Comparison of ENCODE assay signal across 20 cellular contexts in genomic region chr4:98784947-98785693, GRCh38.
DNase-seq lines count a peak whose midpoint lies in the region; ATAC-seq, FAIRE-seq and TF ChIP-seq lines count a peak whose summit lies in the region.
"Had no signal": no experiment of that assay in that cellular context is flagged by ENCODE, and none has a peak within 500 bp of the region (broad histone marks: within the 10 kb centered on the region; RNA-seq: fewer than 3 reads in every experiment).

No MANE protein-coding gene starts in this region.

- no peak overlapping the region for H3K4me3 ChIP-seq in colonic mucosa
- no peak overlapping the region for H3K4me3 ChIP-seq in mucosa of descending colon
- no peak overlapping the region for H3K4me3 ChIP-seq in small intestine (ENCODE audit: low read depth in 1 of 2, low read length in 2 of 2)
- H3K4me3 ChIP-seq in right cardiac atrium (ENCODE audit: low read length) = no peak overlapping the region
- H3K4me3 ChIP-seq: A549, GM12878 had no signal

- 32 to 73% (median 60%) methylated on average over 4 of the region's 4 CpGs for WGBS in small intestine, 3 donors
- 95% methylated on average over 4 of the region's 4 CpGs for WGBS in right cardiac atrium

- H3K36me3 ChIP-seq in colonic mucosa = no peaks in the 10 kb centered on the region
- H3K36me3 ChIP-seq in mucosa of descending colon (ENCODE audit: low read depth) = no peaks in the 10 kb centered on the region
- no peaks in the 10 kb centered on the region for H3K36me3 ChIP-seq in small intestine (ENCODE audit: control insufficient read depth in 2 of 2, insufficient read depth in 2 of 2, low read length in 2 of 2)

- DNase-seq in HuH-7 (ENCODE audit: low spot score) (peak; percentile 10), colonic mucosa (no peak), mucosa of descending colon (no peak), small intestine (peak; percentile 87), Calu3 (no peak), UCSD-AML1 (lab: John Stamatoyannopoulos, UW; ENCODE audit: unreplicated experiment) (no peak), right cardiac atrium (no peak), RWPE1 (ENCODE audit: low spot score) (no peak)
- DNase-seq: Caco-2; CD8-positive, alpha-beta memory T cell; DMS79; GOT3; H9; HFFc6; IMR-90; KBM-7 had no signal

- H3K36me3 Mint-ChIP-seq in Calu3 (ENCODE audit: insufficient read depth, unreplicated experiment) = no peaks in the 10 kb centered on the region
- H3K36me3 Mint-ChIP-seq: CD14-positive monocyte had no signal

- H3K4me1 Mint-ChIP-seq in Calu3 (ENCODE audit: low read depth, unreplicated experiment) = no peaks in the 10 kb centered on the region
- H3K4me1 Mint-ChIP-seq: CD8-positive, alpha-beta memory T cell; H9 had no signal

- no peak overlapping the region for H3K9ac ChIP-seq in colonic mucosa (ENCODE audit: low read depth in 2 of 2, low read length in 2 of 2)

- H3K9me3 ChIP-seq in colonic mucosa = no peaks in the 10 kb centered on the region
- no peaks in the 10 kb centered on the region for H3K9me3 ChIP-seq in mucosa of descending colon
- H3K9me3 ChIP-seq in small intestine (ENCODE audit: control insufficient read depth, low read depth) = no peaks in the 10 kb centered on the region
- no peaks in the 10 kb centered on the region for H3K9me3 ChIP-seq in right cardiac atrium (ENCODE audit: control insufficient read depth, low read length)
- H3K9me3 ChIP-seq: A549, Caco-2 had no signal

- FAIRE-seq in small intestine (lab: Jason Lieb, UNC) = no peak
- FAIRE-seq: A549, GM12878, GM18507 had no signal

- no peak for TF ChIP-seq CTCF in colonic mucosa (IDR thresholded peaks at IDR 0.05)
- TF ChIP-seq CTCF in mucosa of descending colon (IDR thresholded peaks at IDR 0.05) = no peak
- no peak for TF ChIP-seq CTCF in Calu3 (IDR thresholded peaks at IDR 0.05; ENCODE audit: unreplicated experiment)
- TF ChIP-seq CTCF in RWPE1 (conservative IDR thresholded peaks at IDR 0.05; ENCODE audit: low read depth) = no peak

- H3K27me3 ChIP-seq in colonic mucosa = no peaks in the 10 kb centered on the region
- no peaks in the 10 kb centered on the region for H3K27me3 ChIP-seq in small intestine (ENCODE audit: control insufficient read depth in 2 of 2, insufficient read depth in 2 of 2, low read length in 2 of 2)
- H3K27me3 ChIP-seq in right cardiac atrium (ENCODE audit: control insufficient read depth, insufficient read depth) = no peaks in the 10 kb centered on the region

- H3K4me1 ChIP-seq in colonic mucosa = no peaks in the 10 kb centered on the region
- peaks cover 2% of the 10 kb centered on the region for H3K4me1 ChIP-seq in mucosa of descending colon (ENCODE audit: low read depth)
- peaks cover 0 to 2% of the 10 kb centered on the region in 2 donors for H3K4me1 ChIP-seq in small intestine (ENCODE audit: control insufficient read depth in 2 of 2, insufficient read depth in 1 of 2, low read depth in 1 of 2, low read length in 1 of 2)
- H3K4me1 ChIP-seq in right cardiac atrium (ENCODE audit: control insufficient read depth, insufficient read depth, low read length) = no peaks in the 10 kb centered on the region
- H3K4me1 ChIP-seq: A549 had no signal

- peaks cover 13% of the 10 kb centered on the region for H3K27me3 Mint-ChIP-seq in Calu3 (ENCODE audit: unreplicated experiment)

- H3K27ac Mint-ChIP-seq in Calu3 (ENCODE audit: unreplicated experiment) = no peak overlapping the region
- H3K27ac Mint-ChIP-seq: CD14-positive monocyte; CD8-positive, alpha-beta memory T cell; H9; HFFc6 had no signal

- BruUV-seq in Calu3 (replicated peaks; lab: Mats Ljungman, UMichigan) = no TSS peak

- peak; percentile 97 for ATAC-seq in mucosa of descending colon
- ATAC-seq in right cardiac atrium = no peak
- ATAC-seq: A549, GM12878 had no signal

- intact Hi-C loops in colonic mucosa (cut with DNase I) = no loop called here
- intact Hi-C loops in mucosa of descending colon (cut with DNase I, micrococcal nuclease) = no loop called here
- intact Hi-C loops in Calu3 (cut with micrococcal nuclease; ENCODE audit: unreplicated experiment) = no loop called here
- intact Hi-C loops in right cardiac atrium (cut with DNase I) = no loop called here

- CTCF ChIA-PET in Calu3 (lab: Charles Lee) = no interaction called here
- CTCF ChIA-PET in RWPE1 (lab: Yijun Ruan, JAX) = interaction anchor here (0.9 kb wide), 1 partner anchor 9 kb away, joined by 3 read pairs; no protein-coding TSS in a partner anchor

- H3K27ac ChIP-seq in colonic mucosa (peak overlapping the region; percentile 38), small intestine (ENCODE audit: low read depth in 1 of 2, low read length in 1 of 2) (no peak overlapping the region), right cardiac atrium (ENCODE audit: low read length) (no peak overlapping the region), RWPE1 (no peak overlapping the region)
- H3K27ac ChIP-seq: A549 had no signal

- no peak overlapping the region for H3K4me3 Mint-ChIP-seq in Calu3 (ENCODE audit: low read depth, unreplicated experiment)
- H3K4me3 Mint-ChIP-seq: CD14-positive monocyte; CD8-positive, alpha-beta memory T cell; H9; HFFc6 had no signal

- H3K9me3 Mint-ChIP-seq in Calu3 (ENCODE audit: low read depth, unreplicated experiment) = no peaks in the 10 kb centered on the region
- H3K9me3 Mint-ChIP-seq: CD8-positive, alpha-beta memory T cell; H9; HFFc6 had no signal

- POLR2A ChIA-PET in RWPE1 (lab: Yijun Ruan, JAX; ENCODE audit: low non-redundant PET) = no interaction called here

Comparison
In these comparisons a context has a peak if more than half of its experiments do, and no peak if none do; other contexts are left out.
1. DNase-seq: peak in HuH-7 (single experiment) and small intestine (single experiment); none in colonic mucosa (single experiment), mucosa of descending colon (0 of 3), Calu3 (single experiment), UCSD-AML1 (single experiment), right cardiac atrium (0 of 3) and RWPE1 (single experiment).